8 cellular contexts compared by ENCODE assay signal in the genomic region with DNA sequence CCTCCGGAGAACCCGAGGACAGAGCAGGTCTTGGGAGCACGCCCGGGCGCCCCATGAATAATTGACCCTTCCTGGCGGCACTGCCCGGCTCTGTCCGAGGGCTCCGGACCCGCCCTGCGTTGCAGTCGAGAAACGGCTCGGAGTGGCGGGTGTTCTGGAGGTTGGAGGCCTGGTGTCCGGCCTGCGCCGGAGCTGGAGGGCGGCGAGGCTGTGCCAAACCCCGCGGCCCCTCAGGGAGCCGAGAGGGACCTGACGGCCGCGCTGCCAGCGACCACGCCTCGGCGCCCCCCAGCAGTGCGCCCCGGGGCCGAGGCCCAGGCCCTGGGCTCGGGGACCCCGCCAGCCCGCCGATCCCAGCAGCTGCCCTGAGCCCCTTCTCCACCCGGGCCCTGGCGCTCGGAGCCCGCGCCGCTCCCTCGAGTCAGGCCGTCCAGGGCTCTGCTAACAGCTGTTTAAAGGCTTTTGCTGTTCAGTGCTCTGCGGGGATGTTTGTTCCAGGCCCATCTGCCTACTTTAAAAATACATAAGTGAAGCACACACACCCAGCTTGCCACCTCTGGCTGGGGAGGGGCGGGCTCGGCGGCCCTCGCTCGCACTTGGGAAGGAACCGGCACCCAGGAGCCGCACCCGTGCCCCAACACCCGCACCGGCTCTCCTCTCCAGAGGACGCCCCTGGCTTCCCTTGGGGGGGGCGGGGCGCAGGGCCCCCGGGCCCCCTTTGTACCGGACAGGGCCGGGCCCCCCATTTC. TPM values are rescaled to one million over a fixed set of nuclear protein-coding genes. Genes with fewer than 3 reads are reported as not detected.
DNase-seq lines count a peak whose midpoint lies in the region; ATAC-seq and TF ChIP-seq lines count a peak whose summit lies in the region.

No MANE protein-coding gene starts in this region.

- no peak overlapping the region for H3K9ac ChIP-seq in liver (ENCODE audit: low read depth in 1 of 2, low read length in 2 of 2)

- DNase-seq in NCI-H1092 treated with DMSO at 0.1 percent for 48 hours (lab: John Stamatoyannopoulos, UW) (peak; percentile 20), NCI-H1092 (lab: John Stamatoyannopoulos, UW) (no peak), NCI-H82 treated with DMSO at 0.1 percent for 48 hours (lab: John Stamatoyannopoulos, UW; ENCODE audit: unreplicated experiment) (peak; percentile 4), choroid plexus epithelial cell (ENCODE audit: low read depth) (peak; percentile 50), thoracic aorta (ENCODE audit: low spot score) (no peak), NCI-H2107 treated with DMSO at 0.1 percent for 48 hours (lab: John Stamatoyannopoulos, UW; ENCODE audit: unreplicated experiment) (no peak)

- H3K9me3 ChIP-seq in liver (ENCODE audit: control insufficient read depth in 4 of 4, low read length in 3 of 4) (no peaks in the 10 kb centered on the region), thoracic aorta (no peaks in the 10 kb centered on the region)

- ATAC-seq in thoracic aorta (ENCODE audit: insufficient number of reproducible peaks, low FRiP score, low read depth) = no peak
- ATAC-seq in GM18868 (IDR thresholded peaks at IDR 0.05; ENCODE audit: unreplicated experiment) = no peak

- H3K4me1 ChIP-seq in liver (ENCODE audit: control insufficient read depth in 4 of 4, insufficient read depth in 4 of 4, low read length in 3 of 4) = peaks cover 3 to 12% (median 9%) of the 10 kb centered on the region in 4 donors
- peaks cover 13 to 29% of the 10 kb centered on the region in 2 donors for H3K4me1 ChIP-seq in thoracic aorta (ENCODE audit: control insufficient read depth in 1 of 2, low read depth in 2 of 2)

- TF ChIP-seq CTCF in choroid plexus epithelial cell (conservative IDR thresholded peaks at IDR 0.05; ENCODE audit: low read depth, low read length) (no peak), liver (IDR thresholded peaks at IDR 0.05; ENCODE audit: low read depth, low read length, missing input control) (no peak), thoracic aorta (IDR thresholded peaks at IDR 0.05) (no peak)

- no peaks in the 10 kb centered on the region for H3K36me3 ChIP-seq in liver (ENCODE audit: control insufficient read depth in 4 of 4, insufficient read depth in 3 of 4, low read depth in 1 of 4, low read length in 3 of 4)
- no peaks in the 10 kb centered on the region for H3K36me3 ChIP-seq in thoracic aorta

- peak overlapping the region; percentile 71 for H3K4me3 ChIP-seq in choroid plexus epithelial cell (ENCODE audit: low read depth, low read length)
- peak overlapping the region in 1 of 3 donors; percentile 85 for H3K4me3 ChIP-seq in liver (ENCODE audit: low read depth in 1 of 3, low read length in 3 of 3)
- H3K4me3 ChIP-seq in thoracic aorta = peak overlapping the region; percentile 82

- TF ChIP-seq RAD21 in liver (IDR thresholded peaks at IDR 0.05) = no peak

- H3K27me3 ChIP-seq in liver (ENCODE audit: control insufficient read depth in 4 of 4, insufficient read depth in 4 of 4, low read length in 3 of 4) (no peaks in the 10 kb centered on the region), thoracic aorta (replicated peaks; ENCODE audit: insufficient read depth) (no peaks in the 10 kb centered on the region)

- WGBS in liver = 45% methylated on average over 62 of the region's 62 CpGs

- H3K27ac ChIP-seq in liver (ENCODE audit: low read depth in 1 of 2, low read length in 2 of 2) (peak overlapping the region; percentile 31 to 60), thoracic aorta (peak overlapping the region; percentile 48 to 76)

TF ChIP-seq in liver, 16 proteins besides CTCF, POLR2A, EP300 and RAD21:
- no peak for TF ChIP-seq FOXA1 (IDR thresholded peaks at IDR 0.05)
- no peak for TF ChIP-seq JUND (IDR thresholded peaks at IDR 0.05)
- no peak for TF ChIP-seq NR2F2 (IDR thresholded peaks at IDR 0.05)
- TF ChIP-seq HNF4G (IDR thresholded peaks at IDR 0.05) = no peak
- no peak for TF ChIP-seq SP1 (IDR thresholded peaks at IDR 0.05)
- TF ChIP-seq HNF4A (conservative IDR thresholded peaks at IDR 0.05) = no peak
- TF ChIP-seq, protein P1, sequence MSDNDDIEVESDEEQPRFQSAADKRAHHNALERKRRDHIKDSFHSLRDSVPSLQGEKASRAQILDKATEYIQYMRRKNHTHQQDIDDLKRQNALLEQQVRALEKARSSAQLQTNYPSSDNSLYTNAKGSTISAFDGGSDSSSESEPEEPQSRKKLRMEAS (IDR thresholded peaks at IDR 0.05) = no peak
- TF ChIP-seq FOXA2 (IDR thresholded peaks at IDR 0.05) = no peak
- TF ChIP-seq, protein P2, sequence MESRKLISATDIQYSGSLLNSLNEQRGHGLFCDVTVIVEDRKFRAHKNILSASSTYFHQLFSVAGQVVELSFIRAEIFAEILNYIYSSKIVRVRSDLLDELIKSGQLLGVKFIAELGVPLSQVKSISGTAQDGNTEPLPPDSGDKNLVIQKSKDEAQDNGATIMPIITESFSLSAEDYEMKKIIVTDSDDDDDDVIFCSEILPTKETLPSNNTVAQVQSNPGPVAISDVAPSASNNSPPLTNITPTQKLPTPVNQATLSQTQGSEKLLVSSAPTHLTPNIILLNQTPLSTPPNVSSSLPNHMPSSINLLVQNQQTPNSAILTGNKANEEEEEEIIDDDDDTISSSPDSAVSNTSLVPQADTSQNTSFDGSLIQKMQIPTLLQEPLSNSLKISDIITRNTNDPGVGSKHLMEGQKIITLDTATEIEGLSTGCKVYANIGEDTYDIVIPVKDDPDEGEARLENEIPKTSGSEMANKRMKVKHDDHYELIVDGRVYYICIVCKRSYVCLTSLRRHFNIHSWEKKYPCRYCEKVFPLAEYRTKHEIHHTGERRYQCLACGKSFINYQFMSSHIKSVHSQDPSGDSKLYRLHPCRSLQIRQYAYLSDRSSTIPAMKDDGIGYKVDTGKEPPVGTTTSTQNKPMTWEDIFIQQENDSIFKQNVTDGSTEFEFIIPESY (IDR thresholded peaks at IDR 0.05) = no peak
- TF ChIP-seq RXRA (IDR thresholded peaks at IDR 0.05) = no peak
- TF ChIP-seq, protein P3, sequence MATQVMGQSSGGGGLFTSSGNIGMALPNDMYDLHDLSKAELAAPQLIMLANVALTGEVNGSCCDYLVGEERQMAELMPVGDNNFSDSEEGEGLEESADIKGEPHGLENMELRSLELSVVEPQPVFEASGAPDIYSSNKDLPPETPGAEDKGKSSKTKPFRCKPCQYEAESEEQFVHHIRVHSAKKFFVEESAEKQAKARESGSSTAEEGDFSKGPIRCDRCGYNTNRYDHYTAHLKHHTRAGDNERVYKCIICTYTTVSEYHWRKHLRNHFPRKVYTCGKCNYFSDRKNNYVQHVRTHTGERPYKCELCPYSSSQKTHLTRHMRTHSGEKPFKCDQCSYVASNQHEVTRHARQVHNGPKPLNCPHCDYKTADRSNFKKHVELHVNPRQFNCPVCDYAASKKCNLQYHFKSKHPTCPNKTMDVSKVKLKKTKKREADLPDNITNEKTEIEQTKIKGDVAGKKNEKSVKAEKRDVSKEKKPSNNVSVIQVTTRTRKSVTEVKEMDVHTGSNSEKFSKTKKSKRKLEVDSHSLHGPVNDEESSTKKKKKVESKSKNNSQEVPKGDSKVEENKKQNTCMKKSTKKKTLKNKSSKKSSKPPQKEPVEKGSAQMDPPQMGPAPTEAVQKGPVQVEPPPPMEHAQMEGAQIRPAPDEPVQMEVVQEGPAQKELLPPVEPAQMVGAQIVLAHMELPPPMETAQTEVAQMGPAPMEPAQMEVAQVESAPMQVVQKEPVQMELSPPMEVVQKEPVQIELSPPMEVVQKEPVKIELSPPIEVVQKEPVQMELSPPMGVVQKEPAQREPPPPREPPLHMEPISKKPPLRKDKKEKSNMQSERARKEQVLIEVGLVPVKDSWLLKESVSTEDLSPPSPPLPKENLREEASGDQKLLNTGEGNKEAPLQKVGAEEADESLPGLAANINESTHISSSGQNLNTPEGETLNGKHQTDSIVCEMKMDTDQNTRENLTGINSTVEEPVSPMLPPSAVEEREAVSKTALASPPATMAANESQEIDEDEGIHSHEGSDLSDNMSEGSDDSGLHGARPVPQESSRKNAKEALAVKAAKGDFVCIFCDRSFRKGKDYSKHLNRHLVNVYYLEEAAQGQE (IDR thresholded peaks at IDR 0.05) = no peak
- no peak for TF ChIP-seq YY1 (IDR thresholded peaks at IDR 0.05)

RNA-seq across cellular contexts. Expression of gene ZNF710, which starts 0.8 kb away (rescaled TPM):
- 10 to 100 TPM in 1 of 2 donors, 1 to 10 TPM in 1; 5.4 to 15.3 TPM for total RNA-seq in liver
- polyA plus RNA-seq in liver = 1 to 10 TPM; 1.9 to 5.3 TPM
- total RNA-seq in thoracic aorta = 10 to 100 TPM; 10.3 to 12.0 TPM

Comparison
In these comparisons a context has a peak if more than half of its experiments do, and no peak if none do; other contexts are left out.
1. DNase-seq: peak in NCI-H1092 treated with DMSO at 0.1 percent for 48 hours (single experiment), NCI-H82 treated with DMSO at 0.1 percent for 48 hours (single experiment) and choroid plexus epithelial cell (single experiment); none in NCI-H1092 (single experiment), thoracic aorta (single experiment) and NCI-H2107 treated with DMSO at 0.1 percent for 48 hours (single experiment).